Comparison of ENCODE assay signal across 11 cellular contexts in genomic region chr12:64624035-64624434, GRCh38. TPM values are rescaled to one million over a fixed set of nuclear protein-coding genes. Genes with fewer than 3 reads are reported as not detected.
DNase-seq lines count a peak whose midpoint lies in the region; ATAC-seq, FAIRE-seq and TF ChIP-seq lines count a peak whose summit lies in the region.
"Had no signal": no experiment of that assay in that cellular context is flagged by ENCODE, and none has a peak within 500 bp of the region (broad histone marks: within the 10 kb centered on the region; RNA-seq: fewer than 3 reads in every experiment).

No MANE protein-coding gene starts in this region.

- ATAC-seq in K562 (no peak), body of pancreas (no peak)
- ATAC-seq: pancreas had no signal

- FAIRE-seq in K562 (lab: Jason Lieb, UNC): no peak
- FAIRE-seq: pancreas had no signal

- POLR2A ChIA-PET in K562 (lab: Yijun Ruan, JAX): interaction anchor here (1.4 kb wide), 1 partner anchor 18 kb away, joined by 4 read pairs; no protein-coding TSS in a partner anchor

- in situ Hi-C loops in K562 (cut with MboI): no loop called here

- WGBS in K562 (ENCODE audit: insufficient coverage, low coverage, missing lambda C conversion rate): 85% methylated on average over 4 of the region's 4 CpGs
- 89 to 92% methylated on average over 4 of the region's 4 CpGs for WGBS in body of pancreas, 2 donors

- TF ChIP-seq CTCF in C4-2B (conservative IDR thresholded peaks at IDR 0.05) (no peak), HL-60 (IDR thresholded peaks at IDR 0.05; ENCODE audit: insufficient read depth, low read length) (no peak), K562 (IDR thresholded peaks at IDR 0.05 in 2 of 3, conservative IDR thresholded peaks at IDR 0.05 in 1 of 3; ENCODE audit: insufficient read depth in 2 of 3, low read depth in 1 of 3, low read length in 3 of 3) (no peak), neutrophil (IDR thresholded peaks at IDR 0.05) (no peak), body of pancreas (IDR thresholded peaks at IDR 0.05) (no peak)

- H3K4me2 ChIP-seq in K562 (ENCODE audit: insufficient read depth, low read length): no peak overlapping the region

- no peak overlapping the region for H2AFZ ChIP-seq in K562 (ENCODE audit: low read depth, low read length)

- H3K36me3 ChIP-seq in K562 (ENCODE audit: control insufficient read depth, insufficient read depth, low read length) (peaks cover 6% of the 10 kb centered on the region; the same call in 1 of the 3 replicates), neutrophil (peaks cover 6% of the 10 kb centered on the region), body of pancreas (replicated peaks in 1 of 2; ENCODE audit: insufficient read depth in 1 of 2, low read depth in 2 of 2) (no peaks in the 10 kb centered on the region)
- H3K36me3 ChIP-seq: pancreas had no signal

- no peaks in the 10 kb centered on the region for H3K9me1 ChIP-seq in K562 (ENCODE audit: control insufficient read depth, insufficient read depth, low read length)

- CTCF ChIA-PET in K562 (lab: Yijun Ruan, JAX; ENCODE audit: low intra/inter-chr PET ratio): no interaction called here

- no TSS peak for BruUV-seq in K562 (replicated peaks; lab: Mats Ljungman, UMichigan)

- peaks cover 96% of the 10 kb centered on the region for H3K79me2 ChIP-seq in K562 (ENCODE audit: control insufficient read depth, insufficient read depth, low read length)

- H4K20me1 ChIP-seq in K562 (replicated peaks; ENCODE audit: control insufficient read depth, insufficient read depth, low read length): no peaks in the 10 kb centered on the region

- no peak for TF ChIP-seq POLR2A in K562 (conservative IDR thresholded peaks at IDR 0.05)
- TF ChIP-seq POLR2A in body of pancreas (IDR thresholded peaks at IDR 0.05): no peak

- no peaks in the 10 kb centered on the region for H3K9me3 ChIP-seq in K562 (replicated peaks; ENCODE audit: control insufficient read depth, insufficient read depth, low read depth, low read length)
- no peaks in the 10 kb centered on the region for H3K9me3 ChIP-seq in neutrophil
- no peaks in the 10 kb centered on the region for H3K9me3 ChIP-seq in body of pancreas
- H3K9me3 ChIP-seq: pancreas had no signal

- no peak for TF ChIP-seq RAD21 in K562 (CRISPR knock-in tag; conservative IDR thresholded peaks at IDR 0.05 in 1 of 2, IDR thresholded peaks at IDR 0.05 in 1 of 2)

- DNase-seq in HL-60 (ENCODE audit: low read depth in 1 of 2, low spot score in 1 of 2) (no peak), K562 (ENCODE audit: extremely low read depth in 1 of 4, low spot score in 3 of 4) (no peak), body of pancreas (no peak), inferior parietal cortex (ENCODE audit: extremely low spot score) (no peak), nucleus accumbens (lab: John Stamatoyannopoulos, UW) (no peak), HuH-7.5 (ENCODE audit: low spot score) (no peak)
- DNase-seq: NCI-H1048, pancreas had no signal

- H3K4me1 ChIP-seq in K562 (replicated peaks in 1 of 2; ENCODE audit: control insufficient read depth in 2 of 2, insufficient read depth in 2 of 2, low read length in 2 of 2) (peaks cover 15 to 24% of the 10 kb centered on the region in 2 experiments), neutrophil (ENCODE audit: control insufficient read depth in 1 of 2, insufficient read depth in 1 of 2, low read depth in 1 of 2, low read length in 1 of 2) (peaks cover 90 to 92% of the 10 kb centered on the region in 2 experiments), body of pancreas (peaks cover 37% of the 10 kb centered on the region)

- TF ChIP-seq EP300 in K562 (IDR thresholded peaks at IDR 0.05; ENCODE audit: low read length): no peak

- no peak overlapping the region for H3K4me3 ChIP-seq in HL-60 (replicated peaks; ENCODE audit: insufficient read depth, low read length)
- H3K4me3 ChIP-seq in K562: no peak overlapping the region
- H3K4me3 ChIP-seq in neutrophil (ENCODE audit: low read depth in 1 of 2, low read length in 1 of 2): peak overlapping the region in 1 of 2 experiments; percentile 50
- H3K4me3 ChIP-seq in body of pancreas: no peak overlapping the region
- H3K4me3 ChIP-seq: lung, pancreas had no signal

- intact Hi-C loops in K562 (cut with micrococcal nuclease) (no loop called here), body of pancreas (cut with DNase I) (no loop called here)

- H3K27ac ChIP-seq in C4-2B (peak overlapping the region; percentile 84), HL-60 (replicated peaks) (peak overlapping the region; percentile 84), K562 (ENCODE audit: extremely low read depth, low read depth, low read length) (peak overlapping the region; percentile 2; the same call in 1 of the 3 replicates), neutrophil (peak overlapping the region; percentile 94), body of pancreas (peak overlapping the region in 1 of 4 donors; percentile 81)

- H3K9ac ChIP-seq in K562 (ENCODE audit: insufficient read depth in 1 of 2, low read depth in 2 of 2, low read length in 2 of 2): no peak overlapping the region

- H3K27me3 ChIP-seq in HL-60 (ENCODE audit: insufficient read depth, poor library complexity, severe bottlenecking) (no peaks in the 10 kb centered on the region), K562 (ENCODE audit: control insufficient read depth in 2 of 2, insufficient read depth in 2 of 2, low read length in 2 of 2) (no peaks in the 10 kb centered on the region), neutrophil (no peaks in the 10 kb centered on the region), body of pancreas (no peaks in the 10 kb centered on the region)
- H3K27me3 ChIP-seq: pancreas had no signal

TF ChIP-seq in K562, 482 proteins besides CTCF, POLR2A, EP300 and RAD21 (continues in another document):
- TF ChIP-seq ZNF354B (CRISPR knock-in tag; IDR thresholded peaks at IDR 0.05) (no peak), SREBF2 (CRISPR knock-in tag; IDR thresholded peaks at IDR 0.05) (no peak), KAT8 (IDR thresholded peaks at IDR 0.05; ENCODE audit: low read depth) (no peak), ZNF146 (CRISPR knock-in tag; IDR thresholded peaks at IDR 0.05; ENCODE audit: unreplicated experiment) (no peak), ZNF79 (CRISPR knock-in tag; IDR thresholded peaks at IDR 0.05; ENCODE audit: low read depth) (no peak), PTRF (tag; IDR thresholded peaks at IDR 0.05) (no peak), WHSC1 (IDR thresholded peaks at IDR 0.05; ENCODE audit: low read length) (no peak), CHD4 (IDR thresholded peaks at IDR 0.05; ENCODE audit: insufficient read depth, insufficient replicate concordance, low read depth, low read length, poor library complexity, severe bottlenecking) (no peak), TAF15 (IDR thresholded peaks at IDR 0.05; ENCODE audit: low read depth, low read length) (no peak), PTTG1 (tag; IDR thresholded peaks at IDR 0.05; ENCODE audit: low read depth) (no peak), KDM5B (IDR thresholded peaks at IDR 0.05; ENCODE audit: insufficient replicate concordance, low read depth, low read length) (no peak), IRF1 (CRISPR knock-in tag; IDR thresholded peaks at IDR 0.05; ENCODE audit: borderline replicate concordance) (no peak), RBM14 (IDR thresholded peaks at IDR 0.05; ENCODE audit: borderline replicate concordance, insufficient read depth, low read depth, low read length) (no peak), MBD1 (CRISPR knock-in tag; IDR thresholded peaks at IDR 0.05) (no peak)

RNA-seq across cellular contexts. Expression of gene RASSF3, which starts 13.7 kb away (rescaled TPM):
- total RNA-seq in K562 (2011; cell fraction: chromatin; rRNA removed; ENCODE audit: low replicate concordance): 7.4 and 11.3 TPM in 2 replicates
- 6.5 and 7.0 TPM in 2 replicates for total RNA-seq in K562 (2011; cell fraction: nucleolus; rRNA removed)
- 12.8 and 16.6 TPM in 2 replicates for total RNA-seq in K562 (2011; cell fraction: nucleoplasm; rRNA removed)
- total RNA-seq in K562 (2014; rRNA removed): 13.4 and 14.0 TPM in 2 replicates
- total RNA-seq in K562 (2014; rRNA removed; fragmentation: Illumina TruSeq; extraction: Trizol): 20.2 and 23.5 TPM in 2 replicates
- total RNA-seq in K562 (2015; rRNA removed; fragmentation: Illumina TruSeq; extraction: Trizol): 20.9 and 22.4 TPM in 2 replicates
- total RNA-seq in K562 (2021): 35.9 and 39.2 TPM in 2 replicates
- polyA plus RNA-seq in K562 (2011; rRNA removed): 19.9 and 28.7 TPM in 2 replicates
- 12.9 and 15.7 TPM in 2 replicates for polyA plus RNA-seq in K562 (2011; cell fraction: cytosol; rRNA removed)
- 5.6 and 7.4 TPM in 2 replicates for polyA plus RNA-seq in K562 (2011; cell fraction: nucleus; rRNA removed)
- 13.8 and 16.0 TPM in 2 replicates for polyA plus RNA-seq in K562 (2012)
- polyA plus RNA-seq in K562 (2014; fragmentation: Illumina TruSeq; extraction: Trizol): 22.6 and 23.4 TPM in 2 replicates
- polyA plus RNA-seq in K562 (2014; fragmentation: Nextera tagmentation; extraction: Ambion mirVana): 1 to 10 TPM; 3.7 to 4.3 TPM
- polyA plus RNA-seq in K562 (2014; rRNA removed): 18.9 and 19.1 TPM in 2 replicates
- 31.7 and 36.8 TPM in 2 replicates for polyA minus RNA-seq in K562 (2011; rRNA and poly(A)+ RNA removed)
- polyA minus RNA-seq in K562 (2011; cell fraction: cytosol; rRNA and poly(A)+ RNA removed): 15.4 and 26.3 TPM in 2 replicates
- 2.8 and 6.1 TPM in 2 replicates for polyA minus RNA-seq in K562 (2011; cell fraction: nucleus; rRNA and poly(A)+ RNA removed)
- 10 to 100 TPM; 13.5 to 21.3 TPM for total RNA-seq in body of pancreas
